8 cellular contexts compared by ENCODE assay signal in genomic region chr7:88546808-88547207, GRCh38.
DNase-seq lines count a peak whose midpoint lies in the region; TF ChIP-seq lines count a peak whose summit lies in the region.

No MANE protein-coding gene starts in this region.

- no peaks in the 10 kb centered on the region for H3K23me2 ChIP-seq in H9 (ENCODE audit: insufficient read length, low read depth, low read length, poor library complexity, severe bottlenecking)

- H4K5ac ChIP-seq in H9 (ENCODE audit: insufficient read length, low read depth, low read length) = no peak overlapping the region

- peaks cover 12 to 22% (median 17%) of the 10 kb centered on the region in 3 experiments for H3K36me3 Mint-ChIP-seq in H9 (ENCODE audit: insufficient read depth in 1 of 3, low read depth in 3 of 3)

- TF ChIP-seq CTCF in H9 (conservative IDR thresholded peaks at IDR 0.05) = peak; percentile 85

- H3K27ac ChIP-seq in H9 (ENCODE audit: insufficient read length, low read depth, low read length) = no peak overlapping the region

- H2BK120ac ChIP-seq in H9 (ENCODE audit: low read depth, low read length, poor library complexity, severe bottlenecking) = no peak overlapping the region

- no peak overlapping the region for H2BK12ac ChIP-seq in H9 (ENCODE audit: insufficient read length, low read depth, low read length)

- H4K8ac ChIP-seq in H9 (replicated peaks; ENCODE audit: insufficient read length, low read depth, low read length) = no peak overlapping the region

- H3K79me1 ChIP-seq in H9 (ENCODE audit: insufficient read depth, low read depth, low read length, poor library complexity, severe bottlenecking) = no peaks in the 10 kb centered on the region

- no peaks in the 10 kb centered on the region for H3K79me2 ChIP-seq in H9 (ENCODE audit: insufficient read depth, low read length)

- H4K20me1 ChIP-seq in H9 (ENCODE audit: control insufficient read depth, insufficient read depth, insufficient read length) = no peaks in the 10 kb centered on the region

- H3K4me3 Mint-ChIP-seq in H9 = no peak overlapping the region

- H3K9me3 Mint-ChIP-seq in H9 = peaks cover 25 to 28% of the 10 kb centered on the region in 2 experiments

- H3K4me2 ChIP-seq in H9 (ENCODE audit: insufficient read depth, insufficient read length, low read length) = no peak overlapping the region

- no peaks in the 10 kb centered on the region for H3K27me3 ChIP-seq in H9 (ENCODE audit: insufficient read depth, low read length)

- no peaks in the 10 kb centered on the region for H3K4me1 ChIP-seq in H9 (ENCODE audit: insufficient read depth, low read length)

- H3K27ac Mint-ChIP-seq in H9 = no peak overlapping the region

- H3K4me1 Mint-ChIP-seq in H9 = no peaks in the 10 kb centered on the region

- no peak overlapping the region for H2BK20ac ChIP-seq in H9 (ENCODE audit: low read depth, low read length, poor library complexity, severe bottlenecking)

- no peak overlapping the region for H2BK15ac ChIP-seq in H9 (ENCODE audit: low read depth, low read length)

- H3K18ac ChIP-seq in H9 (ENCODE audit: insufficient read length, low read depth, low read length) = no peak overlapping the region

- H3K27me3 Mint-ChIP-seq in H9 (ENCODE audit: low read depth) = peaks cover 5% of the 10 kb centered on the region; the same call in 1 of the 2 replicates

- no CpG with 5 or more reads among the region's 2 CpGs for WGBS in H9 (ENCODE audit: extremely low coverage, insufficient read length, low lambda C conversion rate)

- no peak overlapping the region for H2AFZ ChIP-seq in H9 (ENCODE audit: low read length)

- peak; percentile 0 for DNase-seq in NCI-H2029 treated with DMSO at 0.1 percent for 48 hours (lab: John Stamatoyannopoulos, UW)
- no peak for DNase-seq in NCI-H2029 (lab: John Stamatoyannopoulos, UW)
- DNase-seq in H9 = peak; percentile 68
- DNase-seq in NCI-H82 (lab: John Stamatoyannopoulos, UW) = peak; percentile 85
- peak; percentile 71 for DNase-seq in dermis blood vessel endothelial cell
- peak in 2 of 3 donors; percentile 0 to 3 for DNase-seq in stimulated activated CD4-positive, alpha-beta T cell treated with anti-CD3 and anti-CD28 coated beads, TNF-alpha, amount 100 ng/mL, for 48 hours (ENCODE audit: low read depth in 3 of 3)
- no peak for DNase-seq in activated CD8-positive, alpha-beta memory T cell treated with anti-CD3 and anti-CD28 coated beads for 24 hours
- no peak for DNase-seq in germinal center (ENCODE audit: low spot score)

- H3K9me3 ChIP-seq in H9 (ENCODE audit: control insufficient read depth, low read depth, low read length) = peaks cover 20% of the 10 kb centered on the region

- no peak overlapping the region for H2BK5ac ChIP-seq in H9 (ENCODE audit: insufficient read length, low read length)

- no peak overlapping the region for H3K9ac ChIP-seq in H9 (ENCODE audit: extremely low read depth, insufficient read length, low read length)

- H3K14ac ChIP-seq in H9 (ENCODE audit: insufficient read depth, low read length) = no peak overlapping the region

- H4K91ac ChIP-seq in H9 (ENCODE audit: insufficient read length, low read depth, low read length) = no peak overlapping the region

- no peak overlapping the region for H3K56ac ChIP-seq in H9 (ENCODE audit: insufficient read length, low read depth, low read length)

- H3T11ph ChIP-seq in H9 (ENCODE audit: low read length) = no peak overlapping the region

- no peak overlapping the region for H2AK5ac ChIP-seq in H9 (ENCODE audit: insufficient read length, low read length)

- no peak overlapping the region for H3K4ac ChIP-seq in H9 (ENCODE audit: low read depth, low read length)

- H3K23ac ChIP-seq in H9 (ENCODE audit: insufficient read length, low read depth, low read length) = no peak overlapping the region

Comparison
In these comparisons a context has a peak if more than half of its experiments do, and no peak if none do; other contexts are left out.
1. DNase-seq: peak in NCI-H2029 treated with DMSO at 0.1 percent for 48 hours (single experiment), H9 (single experiment), NCI-H82 (single experiment), dermis blood vessel endothelial cell (single experiment) and stimulated activated CD4-positive, alpha-beta T cell treated with anti-CD3 and anti-CD28 coated beads, TNF-alpha, amount 100 ng/mL, for 48 hours (2 of 3); none in NCI-H2029 (single experiment), activated CD8-positive, alpha-beta memory T cell treated with anti-CD3 and anti-CD28 coated beads for 24 hours (single experiment) and germinal center (single experiment).